Comparison of ENCODE assay signal across 8 cellular contexts in the genomic region with DNA sequence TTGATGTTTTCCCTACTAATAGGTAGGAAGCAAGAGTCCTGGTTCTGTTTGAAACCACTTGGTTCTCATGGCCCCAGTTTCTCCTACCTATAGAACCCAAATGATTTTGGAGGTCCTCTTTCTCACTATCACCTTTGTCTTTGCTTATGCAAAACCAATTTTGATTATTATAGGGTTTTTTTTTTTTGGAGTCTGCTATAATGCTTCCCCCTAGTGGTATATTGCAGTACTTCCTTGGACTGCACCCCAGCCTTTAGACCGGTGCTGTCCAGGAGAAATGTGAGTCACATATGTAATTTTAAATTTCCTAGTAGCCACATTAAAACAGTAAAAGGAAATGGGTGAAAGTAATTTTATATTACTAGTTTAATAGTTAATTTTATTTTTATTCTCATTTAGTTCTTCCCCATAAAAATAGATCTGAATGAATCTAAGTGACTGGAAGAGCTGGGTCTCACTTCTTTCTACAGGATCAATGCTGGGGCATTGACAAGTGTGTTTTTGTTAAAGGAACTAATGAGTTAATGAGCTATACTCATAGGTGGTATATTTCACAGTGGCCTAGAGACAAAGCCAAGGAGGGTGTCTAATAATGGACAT. TPM values are rescaled to one million over a fixed set of nuclear protein-coding genes. Genes with fewer than 3 reads are reported as not detected.
A peak's percentile ranks its signal among the peaks of the same experiment; 100 is the strongest.
DNase-seq lines count a peak whose midpoint lies in the region; ATAC-seq and TF ChIP-seq lines count a peak whose summit lies in the region.

No MANE protein-coding gene starts in this region.

- peaks cover 86% of the 10 kb centered on the region for H3K4me1 Mint-ChIP-seq in activated CD4-positive, alpha-beta memory T cell treated with anti-CD3 and anti-CD28 coated beads for 36 hours (ENCODE audit: low read depth)
- no peaks in the 10 kb centered on the region for H3K4me1 Mint-ChIP-seq in glutamatergic neuron (ENCODE audit: low read depth, unreplicated experiment)

- no peaks in the 10 kb centered on the region for H3K9me3 Mint-ChIP-seq in activated CD4-positive, alpha-beta memory T cell treated with anti-CD3 and anti-CD28 coated beads for 36 hours
- H3K9me3 Mint-ChIP-seq in glutamatergic neuron (ENCODE audit: unreplicated experiment): no peaks in the 10 kb centered on the region

- ATAC-seq in sciatic nerve (peak; percentile 71), GM21786 (IDR thresholded peaks at IDR 0.05; ENCODE audit: unreplicated experiment) (no peak)

- no peak overlapping the region for H3K4me3 Mint-ChIP-seq in activated CD4-positive, alpha-beta memory T cell treated with anti-CD3 and anti-CD28 coated beads for 36 hours
- no peak overlapping the region for H3K4me3 Mint-ChIP-seq in glutamatergic neuron (ENCODE audit: unreplicated experiment)

- CTCF ChIA-PET in activated CD4-positive, alpha-beta memory T cell treated with anti-CD3 and anti-CD28 coated beads for 36 hours (lab: Charles Lee): interaction anchor here (0.8 to 12.9 kb wide), 41 partner anchors 9 to 588 kb away, joined by 3 to 201 read pairs (median 17); partner anchors contain the start of genes DYRK3, FCMR, IL10 and IL19

- no peaks in the 10 kb centered on the region for H3K27me3 Mint-ChIP-seq in activated CD4-positive, alpha-beta memory T cell treated with anti-CD3 and anti-CD28 coated beads for 36 hours
- H3K27me3 Mint-ChIP-seq in glutamatergic neuron (ENCODE audit: unreplicated experiment): peaks cover 17% of the 10 kb centered on the region

- no peak overlapping the region for H3K27ac Mint-ChIP-seq in activated CD4-positive, alpha-beta memory T cell treated with anti-CD3 and anti-CD28 coated beads for 36 hours
- H3K27ac Mint-ChIP-seq in glutamatergic neuron (ENCODE audit: unreplicated experiment): no peak overlapping the region

- TF ChIP-seq CTCF in AG09309 (IDR thresholded peaks at IDR 0.05; ENCODE audit: control insufficient read depth, insufficient read depth, low read depth, low read length, missing control alignments): peak; percentile 67
- TF ChIP-seq CTCF in glutamatergic neuron (IDR thresholded peaks at IDR 0.05; ENCODE audit: partially characterized antibody, unreplicated experiment): peak; percentile 95

- no peak overlapping the region for H3K4me3 ChIP-seq in AG09309 (ENCODE audit: control insufficient read depth, low read depth, low read length)

- DNase-seq in AG09309 (ENCODE audit: low read depth) (peak; percentile 46), GM04504 (ENCODE audit: low read depth) (peak; percentile 60), NCI-H2029 (lab: John Stamatoyannopoulos, UW) (peak; percentile 19), glutamatergic neuron (no peak), sciatic nerve (ENCODE audit: low spot score) (no peak), ureter (ENCODE audit: low spot score) (no peak)
- peak; percentile 46 for DNase-seq in activated CD4-positive, alpha-beta memory T cell treated with anti-CD3 and anti-CD28 coated beads for 36 hours

- intact Hi-C loops in activated CD4-positive, alpha-beta memory T cell treated with anti-CD3 and anti-CD28 coated beads for 36 hours (cut with micrococcal nuclease): no loop called here
- intact Hi-C loops in sciatic nerve (cut with DNase I): loop anchor here (10.0 kb wide), 1 partner anchor 176 kb away; no protein-coding TSS in a partner anchor

- POLR2A ChIA-PET in activated CD4-positive, alpha-beta memory T cell treated with anti-CD3 and anti-CD28 coated beads for 36 hours (lab: Charles Lee): no interaction called here

- H3K36me3 Mint-ChIP-seq in activated CD4-positive, alpha-beta memory T cell treated with anti-CD3 and anti-CD28 coated beads for 36 hours: peaks cover 23% of the 10 kb centered on the region
- H3K36me3 Mint-ChIP-seq in glutamatergic neuron (ENCODE audit: unreplicated experiment): no peaks in the 10 kb centered on the region

RNA-seq across cellular contexts. Expression of gene FCMR, which starts 10.6 kb away (rescaled TPM):
- 10 to 100 TPM; 65.7 to 73.0 TPM for total RNA-seq in activated CD4-positive, alpha-beta memory T cell treated with anti-CD3 and anti-CD28 coated beads for 36 hours
- total RNA-seq in glutamatergic neuron (ENCODE audit: unreplicated experiment) (not detected), sciatic nerve (5.0 TPM), ureter (17.1 TPM)

RNA-seq across cellular contexts. Expression of gene IL24, which starts 13.9 kb away (rescaled TPM):
- total RNA-seq in activated CD4-positive, alpha-beta memory T cell treated with anti-CD3 and anti-CD28 coated beads for 36 hours: 10 to 100 TPM in 1 of 2 experiments, 1 to 10 TPM in 1; 9.8 to 10.0 TPM
- total RNA-seq in glutamatergic neuron (ENCODE audit: unreplicated experiment) (not detected), sciatic nerve (not detected), ureter (not detected)

RNA-seq across cellular contexts. Expression of gene PIGR, which starts 35.1 kb away (rescaled TPM):
- under 1 TPM; 0.10 TPM for total RNA-seq in activated CD4-positive, alpha-beta memory T cell treated with anti-CD3 and anti-CD28 coated beads for 36 hours
- total RNA-seq in glutamatergic neuron (ENCODE audit: unreplicated experiment) (not detected), sciatic nerve (0.49 TPM), ureter (670 TPM)

RNA-seq across cellular contexts. Expression of gene IL20, which starts 45.7 kb away (rescaled TPM):
- total RNA-seq in activated CD4-positive, alpha-beta memory T cell treated with anti-CD3 and anti-CD28 coated beads for 36 hours: not detected
- total RNA-seq in glutamatergic neuron (ENCODE audit: unreplicated experiment): not detected
- not detected for total RNA-seq in sciatic nerve
- total RNA-seq in ureter: not detected

RNA-seq across cellular contexts. Expression of gene FCAMR, which starts 59.1 kb away (rescaled TPM):
- total RNA-seq in activated CD4-positive, alpha-beta memory T cell treated with anti-CD3 and anti-CD28 coated beads for 36 hours: not detected
- total RNA-seq in glutamatergic neuron (ENCODE audit: unreplicated experiment): not detected
- not detected for total RNA-seq in sciatic nerve
- not detected for total RNA-seq in ureter

Comparison
In these comparisons a context has a peak if more than half of its experiments do, and no peak if none do; other contexts are left out.
1. DNase-seq: peak in AG09309 (single experiment), GM04504 (single experiment), NCI-H2029 (single experiment) and activated CD4-positive, alpha-beta memory T cell treated with anti-CD3 and anti-CD28 coated beads for 36 hours (single experiment); none in glutamatergic neuron (single experiment), sciatic nerve (single experiment) and ureter (single experiment).
2. RNA of gene IL24, which starts 13.9 kb away (total RNA-seq): 9.8 to 10.0 TPM in activated CD4-positive, alpha-beta memory T cell treated with anti-CD3 and anti-CD28 coated beads for 36 hours; not detected in glutamatergic neuron (single experiment), not detected in sciatic nerve (single experiment) and not detected in ureter (single experiment); every median in the first group is over 10 times any median in the second.
3. RNA of gene PIGR, which starts 35.1 kb away (total RNA-seq): 670 TPM in ureter (single experiment); 0.49 TPM in sciatic nerve (single experiment), 0.10 TPM in activated CD4-positive, alpha-beta memory T cell treated with anti-CD3 and anti-CD28 coated beads for 36 hours and not detected in glutamatergic neuron (single experiment); every median in the first group is over 100 times any median in the second.